In the genomic region with DNA sequence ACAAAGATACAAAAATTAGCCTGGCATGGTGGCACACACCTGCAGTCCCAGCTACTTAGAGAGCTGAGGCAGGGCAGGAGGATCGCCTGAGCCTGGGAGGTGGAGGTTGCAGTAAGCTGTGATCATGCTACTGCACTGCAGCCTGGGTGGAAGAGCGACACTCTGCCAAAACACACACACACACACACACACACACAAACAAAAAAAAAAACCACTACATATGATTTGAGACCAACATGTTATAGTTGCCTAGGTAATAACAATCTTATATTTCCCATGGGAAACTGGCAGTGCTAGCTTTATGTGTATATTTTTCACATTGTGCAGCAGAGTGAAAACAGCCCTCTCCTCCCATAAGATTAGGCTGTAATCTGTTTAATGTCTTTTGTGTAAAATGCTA, we compare ENCODE assay signal across 22 cellular contexts.
"Had no signal": no experiment of that assay in that cellular context is flagged by ENCODE, and none has a peak within 500 bp of the region (broad histone marks: within the 10 kb centered on the region; RNA-seq: fewer than 3 reads in every experiment).

No MANE protein-coding gene starts in this region.

- DNase-seq: activated CD4-positive, alpha-beta T cell treated with anti-CD3 and anti-CD28 coated beads for 36 hours; activated CD4-positive, CD25-positive, alpha-beta regulatory T cell; activated CD8-positive, alpha-beta memory T cell treated with anti-CD3 and anti-CD28 coated beads, Interleukin-2, amount 10 ng/mL, durations not matched to agents 7 days and 5 days; activated CD8-positive, alpha-beta T cell treated with anti-CD3 and anti-CD28 coated beads, Interleukin-2, amount 10 ng/mL, durations not matched to agents 7 days and 5 days; activated effector memory CD4-positive, alpha-beta T cell treated with Interleukin-2 at 50 U/mL for 16 hours; activated naive CD4-positive, alpha-beta T cell treated with Interleukin-2 at 50 U/mL for 16 hours; adrenal gland; aorta; body of pancreas; effector memory CD8-positive, alpha-beta T cell; head of caudate nucleus; ovary; stimulated activated CD4-positive, alpha-beta T cell treated with anti-CD3 and anti-CD28 coated beads, Interleukin-2, amount 100 ng/mL, for 24 hours; stimulated activated naive B cell treated with anti-CD40 and anti-IgM and Interleukin-4, amounts not matched to agents 10 μg/mL and 1 μg/mL and 100 μg/mL, for 72 hours; stomach; T-helper 17 cell; tibial artery; upper lobe of right lung had no signal

- H3K4me2 ChIP-seq: smooth muscle cell had no signal

- H3K9me3 ChIP-seq: adrenal gland, body of pancreas, ovary, stomach, suprapubic skin, tibial artery, upper lobe of right lung had no signal

- H3K27ac ChIP-seq: body of pancreas, ovary, suprapubic skin, tibial artery, upper lobe of right lung had no signal

- H3K36me3 ChIP-seq: adrenal gland, ovary, stomach, suprapubic skin, tibial artery, upper lobe of right lung had no signal

- ATAC-seq: activated CD4-positive, alpha-beta T cell treated with anti-CD3 and anti-CD28 coated beads for 36 hours; activated CD8-positive, alpha-beta memory T cell treated with anti-CD3 and anti-CD28 coated beads, Interleukin-2, amount 10 ng/mL, durations not matched to agents 7 days and 5 days; activated CD8-positive, alpha-beta T cell treated with anti-CD3 and anti-CD28 coated beads, Interleukin-2, amount 10 ng/mL, durations not matched to agents 7 days and 5 days; body of pancreas; effector memory CD8-positive, alpha-beta T cell; esophagus mucosa; left lobe of liver; stimulated activated naive B cell treated with anti-CD40 and anti-IgM and Interleukin-4, amounts not matched to agents 10 μg/mL and 1 μg/mL and 100 μg/mL, for 72 hours; T-helper 17 cell; upper lobe of right lung had no signal

- H3K27me3 ChIP-seq: adrenal gland, body of pancreas, ovary, stomach, suprapubic skin, tibial artery, upper lobe of right lung had no signal

- H3K4me3 ChIP-seq: adrenal gland, body of pancreas, ovary, smooth muscle cell, stomach, suprapubic skin, tibial artery, upper lobe of right lung had no signal
